9 cellular contexts compared by ENCODE assay signal in the genomic region with DNA sequence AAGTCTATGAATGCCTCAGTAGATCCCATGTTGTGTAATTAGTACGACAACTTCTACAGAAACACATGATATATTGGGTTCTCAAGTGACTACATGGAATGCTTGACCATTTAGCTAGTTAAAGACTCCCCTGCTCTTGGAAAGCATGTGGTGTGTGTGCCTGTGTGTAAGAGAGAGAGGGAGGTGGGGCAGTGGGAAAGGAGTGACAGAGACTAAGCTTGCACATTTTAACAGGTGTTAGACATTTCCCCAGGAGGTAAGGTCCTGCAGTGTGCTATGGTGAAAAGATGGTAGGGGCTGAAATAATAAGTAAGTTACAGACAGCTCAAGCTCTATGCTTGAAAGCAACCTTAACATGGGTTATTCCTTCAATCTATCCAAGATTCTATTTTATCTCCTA.
"Had no signal": no experiment of that assay in that cellular context is flagged by ENCODE, and none has a peak within 500 bp of the region (broad histone marks: within the 10 kb centered on the region; RNA-seq: fewer than 3 reads in every experiment).

No MANE protein-coding gene starts in this region.

- ATAC-seq: HCT116, HepG2 had no signal

- H3K4me1 Mint-ChIP-seq: IgD-negative memory B cell had no signal

- H3K27ac Mint-ChIP-seq: HFFc6 had no signal

- FAIRE-seq: HepG2 had no signal

- H3K9me3 ChIP-seq: HAP-1 had no signal

- DNase-seq: GM23248, GOT3, H7, HFFc6 had no signal

- H3K9ac ChIP-seq: GM23248 had no signal

- H3K27ac ChIP-seq: GM23248, HL-60 had no signal

- H3K36me3 ChIP-seq: HAP-1 had no signal

- H3K36me3 Mint-ChIP-seq: IgD-negative memory B cell had no signal

- H3K4me3 Mint-ChIP-seq: HFFc6, IgD-negative memory B cell had no signal

- H3K27me3 Mint-ChIP-seq: IgD-negative memory B cell had no signal

- H3K4me3 ChIP-seq: GM23248, HAP-1 had no signal

- H3K4me1 ChIP-seq: HAP-1 had no signal
